ENCODE assay signal across 9 cellular contexts in the genomic region with DNA sequence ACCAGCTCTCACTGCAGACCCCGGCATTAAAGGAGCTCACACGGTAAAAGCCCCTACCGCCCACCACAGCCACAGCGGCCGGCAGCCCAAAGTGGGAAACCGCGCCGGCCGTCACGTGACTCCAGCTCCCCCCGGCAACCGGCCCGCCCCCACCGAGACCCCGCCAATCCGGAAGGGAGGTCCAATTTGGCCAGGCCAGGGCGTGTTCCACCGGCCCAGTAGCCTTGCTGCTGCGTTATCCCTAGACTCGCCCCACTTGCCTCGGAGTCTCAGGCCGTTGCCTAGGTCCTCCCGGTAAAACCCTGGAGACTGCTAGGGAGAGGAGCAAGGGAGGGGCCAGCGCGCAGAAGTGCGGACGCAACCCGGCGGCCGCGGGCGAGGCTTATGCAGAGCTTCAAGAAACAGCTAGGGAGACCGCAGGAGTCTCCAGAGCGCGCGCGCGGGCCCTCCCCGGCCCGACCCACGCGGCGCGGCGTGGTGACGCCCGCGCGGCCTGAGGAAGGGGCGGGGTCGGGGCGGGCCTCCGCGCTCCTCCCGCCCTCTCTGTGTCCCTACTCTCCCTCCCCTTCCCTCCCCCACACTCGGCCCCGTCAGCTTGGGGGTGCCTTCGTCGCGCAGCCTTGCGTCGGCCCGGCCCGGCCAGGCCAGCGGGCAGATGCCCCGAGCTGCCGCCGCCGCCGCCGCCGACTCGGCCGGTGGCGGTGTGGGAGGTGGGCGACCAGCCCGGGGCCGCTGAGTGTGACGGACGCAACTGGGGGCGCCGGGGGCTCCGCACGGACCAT. TPM values are rescaled to one million over a fixed set of nuclear protein-coding genes. Genes with fewer than 3 reads are reported as not detected.
A peak's percentile ranks its signal among the peaks of the same experiment; 100 is the strongest.
DNase-seq lines count a peak whose midpoint lies in the region; ATAC-seq, FAIRE-seq and TF ChIP-seq lines count a peak whose summit lies in the region.
"Had no signal": no experiment of that assay in that cellular context is flagged by ENCODE, and none has a peak within 500 bp of the region (broad histone marks: within the 10 kb centered on the region; RNA-seq: fewer than 3 reads in every experiment).

A gene with protein sequence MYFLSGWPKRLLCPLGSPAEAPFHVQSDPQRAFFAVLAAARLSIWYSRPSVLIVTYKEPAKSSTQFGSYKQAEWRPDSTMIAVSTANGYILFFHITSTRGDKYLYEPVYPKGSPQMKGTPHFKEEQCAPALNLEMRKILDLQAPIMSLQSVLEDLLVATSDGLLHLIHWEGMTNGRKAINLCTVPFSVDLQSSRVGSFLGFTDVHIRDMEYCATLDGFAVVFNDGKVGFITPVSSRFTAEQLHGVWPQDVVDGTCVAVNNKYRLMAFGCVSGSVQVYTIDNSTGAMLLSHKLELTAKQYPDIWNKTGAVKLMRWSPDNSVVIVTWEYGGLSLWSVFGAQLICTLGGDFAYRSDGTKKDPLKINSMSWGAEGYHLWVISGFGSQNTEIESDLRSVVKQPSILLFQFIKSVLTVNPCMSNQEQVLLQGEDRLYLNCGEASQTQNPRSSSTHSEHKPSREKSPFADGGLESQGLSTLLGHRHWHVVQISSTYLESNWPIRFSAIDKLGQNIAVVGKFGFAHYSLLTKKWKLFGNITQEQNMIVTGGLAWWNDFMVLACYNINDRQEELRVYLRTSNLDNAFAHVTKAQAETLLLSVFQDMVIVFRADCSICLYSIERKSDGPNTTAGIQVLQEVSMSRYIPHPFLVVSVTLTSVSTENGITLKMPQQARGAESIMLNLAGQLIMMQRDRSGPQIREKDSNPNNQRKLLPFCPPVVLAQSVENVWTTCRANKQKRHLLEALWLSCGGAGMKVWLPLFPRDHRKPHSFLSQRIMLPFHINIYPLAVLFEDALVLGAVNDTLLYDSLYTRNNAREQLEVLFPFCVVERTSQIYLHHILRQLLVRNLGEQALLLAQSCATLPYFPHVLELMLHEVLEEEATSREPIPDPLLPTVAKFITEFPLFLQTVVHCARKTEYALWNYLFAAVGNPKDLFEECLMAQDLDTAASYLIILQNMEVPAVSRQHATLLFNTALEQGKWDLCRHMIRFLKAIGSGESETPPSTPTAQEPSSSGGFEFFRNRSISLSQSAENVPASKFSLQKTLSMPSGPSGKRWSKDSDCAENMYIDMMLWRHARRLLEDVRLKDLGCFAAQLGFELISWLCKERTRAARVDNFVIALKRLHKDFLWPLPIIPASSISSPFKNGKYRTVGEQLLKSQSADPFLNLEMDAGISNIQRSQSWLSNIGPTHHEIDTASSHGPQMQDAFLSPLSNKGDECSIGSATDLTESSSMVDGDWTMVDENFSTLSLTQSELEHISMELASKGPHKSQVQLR (N-terminal part only) (plus strand): TSS at position 578 of the 782 bp plus-strand sequence. CDS start 203 bp downstream, at position 781.

- ATAC-seq in GM19025 (IDR thresholded peaks at IDR 0.05; ENCODE audit: low read depth, unreplicated experiment): peak; percentile 57
- peak; percentile 60 for ATAC-seq in HG03342 (IDR thresholded peaks at IDR 0.05; ENCODE audit: unreplicated experiment)

- peak within 1 kb of the TSS; percentile 88 to 96 for H3K27ac ChIP-seq in kidney (ENCODE audit: low read depth in 2 of 2, low read length in 2 of 2)

- DNase-seq in AG20443 (ENCODE audit: low spot score) (peak; percentile 98), NCI-H446 treated with DMSO at 0.1 percent for 48 hours (lab: John Stamatoyannopoulos, UW) (peak; percentile 88), cerebellum (ENCODE audit: low spot score) (peak; percentile 98), kidney (peak; percentile 97)
- peak; percentile 77 to 86 for DNase-seq in activated CD4-positive, alpha-beta T cell treated with anti-CD3 and anti-CD28 coated beads for 24 hours (ENCODE audit: low read depth in 2 of 2)
- DNase-seq in stimulated activated CD4-positive, alpha-beta T cell treated with anti-CD3 and anti-CD28 coated beads, Interleukin-15, amount 100 ng/mL, for 1 hour (ENCODE audit: low read depth in 1 of 2, low spot score in 1 of 2): peak; percentile 76 to 80

- no peak for FAIRE-seq in kidney (lab: Jason Lieb, UNC)
- FAIRE-seq: endometrium had no signal

- no peaks in the 10 kb centered on the region for H3K36me3 ChIP-seq in kidney (ENCODE audit: control insufficient read depth in 1 of 2, insufficient read depth in 2 of 2, low read length in 2 of 2)

- H3K9me3 ChIP-seq in kidney (ENCODE audit: control insufficient read depth in 1 of 2, low read length in 2 of 2): no peaks in the 10 kb centered on the region

- peaks cover 2 to 12% of the 10 kb centered on the region in 2 donors for H3K4me1 ChIP-seq in kidney (ENCODE audit: control insufficient read depth in 1 of 2, insufficient read depth in 1 of 2, low read depth in 1 of 2, low read length in 2 of 2)

- H3K4me3 ChIP-seq in kidney (ENCODE audit: low read length in 2 of 2): peak within 1 kb of the TSS; percentile 63 to 88

- H3K9ac ChIP-seq in kidney (ENCODE audit: low read length in 2 of 2): peak within 1 kb of the TSS; percentile 68 to 70

- intact Hi-C loops in kidney (cut with DNase I): no loop called here

- no peak for TF ChIP-seq CTCF in kidney (IDR thresholded peaks at IDR 0.05; ENCODE audit: borderline replicate concordance, extremely low read depth, insufficient read depth)

RNA-seq across cellular contexts. Expression of the gene that starts here (rescaled TPM):
- total RNA-seq in cerebellum (33.8 TPM), kidney (21.1 TPM)
- polyA plus RNA-seq in kidney (ENCODE audit: insufficient read depth, low read depth, low replicate concordance): 2.9 TPM

Comparison
In these comparisons a context has a peak if more than half of its experiments do, and no peak if none do; other contexts are left out.
1. Peak in every context shown above with its lines: DNase-seq, ATAC-seq, H3K4me3 ChIP-seq and H3K27ac ChIP-seq.